19 cellular contexts compared by ENCODE assay signal in genomic region chr4:70050138-70050537, GRCh38. TPM values are rescaled to one million over a fixed set of nuclear protein-coding genes. Genes with fewer than 3 reads are reported as not detected.
"Had no signal": no experiment of that assay in that cellular context is flagged by ENCODE, and none has a peak within 500 bp of the region (broad histone marks: within the 10 kb centered on the region; RNA-seq: fewer than 3 reads in every experiment).

Gene HTN1, plus strand, starts transcription at chr4:70050438. Its CDS starts 2,639 bp downstream, at chr4:70053077.

RNA-seq across cellular contexts. Expression of gene HTN1, which starts in this region (rescaled TPM):
- total RNA-seq: colonic mucosa, endodermal cell, esophagus mucosa, esophagus squamous epithelium, gastrocnemius medialis, glomerular endothelial cell, heart right ventricle, kidney epithelial cell, left cardiac atrium, left lung, left ventricle myocardium superior, lower leg skin, lower lobe of right lung, lung microvascular endothelial cell, mesenteric fat pad, mesothelial cell of epicardium, mucosa of descending colon, myocyte had no signal
- polyA plus RNA-seq: heart right ventricle, keratinocyte had no signal
